In genomic region chr5:125657936-125658335, GRCh38 we compare ENCODE assay signal across 1 cellular context.
TF ChIP-seq lines count a peak whose summit lies in the region.

No MANE protein-coding gene starts in this region.

TF ChIP-seq in HEK293, 187 proteins besides CTCF, POLR2A, EP300 and RAD21 (continued from another document):
- TF ChIP-seq ZNF513 (tag by site-specific recombination; IDR thresholded peaks at IDR 0.05) (no peak), ZNF350 (tag by site-specific recombination; IDR thresholded peaks at IDR 0.05) (no peak), BCL11A (tag by site-specific recombination; IDR thresholded peaks at IDR 0.05; ENCODE audit: low read depth) (no peak), ZNF324 (tag by site-specific recombination; IDR thresholded peaks at IDR 0.05) (no peak), ZNF302 (tag by site-specific recombination; IDR thresholded peaks at IDR 0.05; ENCODE audit: low read depth) (no peak), ZNF214 (tag by site-specific recombination; IDR thresholded peaks at IDR 0.05; ENCODE audit: borderline replicate concordance) (no peak), BCL6B (tag by site-specific recombination; IDR thresholded peaks at IDR 0.05) (no peak), ZNF394 (tag by site-specific recombination; IDR thresholded peaks at IDR 0.05; ENCODE audit: borderline replicate concordance) (no peak), ZNF792 (tag by site-specific recombination; IDR thresholded peaks at IDR 0.05) (no peak), SCRT2 (tag by site-specific recombination; IDR thresholded peaks at IDR 0.05) (no peak), PRDM10 (tag by site-specific recombination; IDR thresholded peaks at IDR 0.05) (no peak), ZFP69B (tag by site-specific recombination; IDR thresholded peaks at IDR 0.05) (no peak), ZNF629 (tag by site-specific recombination; IDR thresholded peaks at IDR 0.05) (peak; percentile 95), ZNF155 (tag by site-specific recombination; IDR thresholded peaks at IDR 0.05) (no peak), ZNF624 (tag by site-specific recombination; IDR thresholded peaks at IDR 0.05) (no peak), ZNF23 (tag by site-specific recombination; IDR thresholded peaks at IDR 0.05; ENCODE audit: borderline replicate concordance) (no peak), TCF7L2 (IDR thresholded peaks at IDR 0.05; ENCODE audit: borderline replicate concordance, low read depth, low read length) (no peak), ZNF311 (tag by site-specific recombination; IDR thresholded peaks at IDR 0.05; ENCODE audit: borderline replicate concordance) (no peak), RBAK (tag by site-specific recombination; IDR thresholded peaks at IDR 0.05) (no peak), ZSCAN23 (tag by site-specific recombination; IDR thresholded peaks at IDR 0.05) (no peak), ZNF354C (tag by site-specific recombination; IDR thresholded peaks at IDR 0.05; ENCODE audit: borderline replicate concordance, low read depth) (no peak), ZNF837 (tag by site-specific recombination; IDR thresholded peaks at IDR 0.05) (no peak), ZNF521 (tag by site-specific recombination; IDR thresholded peaks at IDR 0.05) (no peak), ZNF404 (tag by site-specific recombination; IDR thresholded peaks at IDR 0.05) (no peak), ZNF549 (tag by site-specific recombination; IDR thresholded peaks at IDR 0.05) (no peak), WT1 (tag by site-specific recombination; IDR thresholded peaks at IDR 0.05) (peak; percentile 84), BCL11B (tag by site-specific recombination; IDR thresholded peaks at IDR 0.05; ENCODE audit: low read depth) (0 out of 2 replicates have a peak, but pooled peaks have one; percentile 28), ZNF843 (tag by site-specific recombination; IDR thresholded peaks at IDR 0.05) (peak; percentile 77), REST (tag by site-specific recombination; IDR thresholded peaks at IDR 0.05) (no peak), SP3 (tag by site-specific recombination; IDR thresholded peaks at IDR 0.05) (no peak), ZNF26 (tag by site-specific recombination; IDR thresholded peaks at IDR 0.05) (no peak), YY1 (tag by site-specific recombination; IDR thresholded peaks at IDR 0.05) (no peak), ZNF610 (tag by site-specific recombination; IDR thresholded peaks at IDR 0.05; ENCODE audit: borderline replicate concordance) (no peak), ATF2 (tag by site-specific recombination; IDR thresholded peaks at IDR 0.05; ENCODE audit: low read depth) (peak; percentile 97), ZNF585B (tag by site-specific recombination; IDR thresholded peaks at IDR 0.05) (no peak), KLF17 (tag by site-specific recombination; IDR thresholded peaks at IDR 0.05) (no peak), ZNF211 (tag by site-specific recombination; IDR thresholded peaks at IDR 0.05; ENCODE audit: low read depth) (no peak), GFI1B (tag by site-specific recombination; IDR thresholded peaks at IDR 0.05) (no peak), ZNF184 (tag by site-specific recombination; IDR thresholded peaks at IDR 0.05) (peak; percentile 20; the same call in 1 of the 2 replicates), ZNF548 (tag by site-specific recombination; IDR thresholded peaks at IDR 0.05) (no peak), TSHZ1 (tag by site-specific recombination; IDR thresholded peaks at IDR 0.05; ENCODE audit: borderline replicate concordance) (peak; percentile 87; the same call in 1 of the 2 replicates), SP2 (tag by site-specific recombination; IDR thresholded peaks at IDR 0.05) (no peak), ZSCAN5A (tag by site-specific recombination; IDR thresholded peaks at IDR 0.05) (no peak)
